15 cellular contexts compared by ENCODE assay signal in the genomic region with DNA sequence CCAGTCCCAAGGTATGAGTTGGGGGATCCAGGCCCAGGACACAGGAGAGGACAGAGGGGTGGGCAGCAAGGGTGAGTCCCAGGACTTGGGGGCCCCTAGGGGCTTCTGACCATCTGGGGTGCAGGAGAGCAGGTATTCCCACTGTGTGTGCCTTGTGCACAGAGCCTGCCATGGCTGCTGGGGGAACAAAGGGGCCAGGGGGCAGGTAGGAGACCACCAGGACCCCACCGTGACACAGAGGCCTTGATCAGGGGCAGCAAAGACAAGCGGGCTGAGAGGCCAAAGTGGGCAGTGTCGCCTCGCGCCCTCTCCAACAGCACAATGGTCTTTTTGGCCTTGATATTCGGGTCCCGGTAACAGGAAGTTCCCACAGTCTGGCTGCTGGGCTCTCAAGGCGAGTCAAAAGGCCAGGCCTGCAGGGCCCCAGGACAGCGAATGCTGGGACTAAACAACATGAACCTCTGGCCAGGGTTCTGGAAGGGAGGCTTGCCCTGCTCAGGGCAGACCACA. TPM values are rescaled to one million over a fixed set of nuclear protein-coding genes. Genes with fewer than 3 reads are reported as not detected.
DNase-seq lines count a peak whose midpoint lies in the region; ATAC-seq and TF ChIP-seq lines count a peak whose summit lies in the region.
"Had no signal": no experiment of that assay in that cellular context is flagged by ENCODE, and none has a peak within 500 bp of the region (broad histone marks: within the 10 kb centered on the region; RNA-seq: fewer than 3 reads in every experiment).

No MANE protein-coding gene starts in this region.

- H3K4me1 ChIP-seq in BLaER1 treated with 17β-estradiol and CSF1 and Interleukin-3, amounts not matched to agents 10 nM and 100 nM, result peaks cover 83 to 100% (median 99%) of the 10 kb centered on the region in 10 experiments
- H3K4me1 ChIP-seq in DND-41 (ENCODE audit: insufficient read depth, low read length) (peaks cover 90% of the 10 kb centered on the region), neuronal stem cell (ENCODE audit: control insufficient read depth in 2 of 2, insufficient read depth in 1 of 2, low read depth in 1 of 2, low read length in 2 of 2) (peaks cover 7 to 16% of the 10 kb centered on the region in 2 donors)

- H3K4ac ChIP-seq in neuronal stem cell (ENCODE audit: low read length), result peak overlapping the region; percentile 11

- no peaks in the 10 kb centered on the region; a peak in 2 of 22 replicates for H4K20me1 ChIP-seq in BLaER1 treated with 17β-estradiol and CSF1 and Interleukin-3, amounts not matched to agents 10 nM and 100 nM
- no peaks in the 10 kb centered on the region for H4K20me1 ChIP-seq in DND-41 (ENCODE audit: insufficient read depth, low read length)

- peak overlapping the region in 4 of 11 experiments; percentile 56 to 68 (median 62); a peak in 8 of 22 replicates for H3K9ac ChIP-seq in BLaER1 treated with 17β-estradiol and CSF1 and Interleukin-3, amounts not matched to agents 10 nM and 100 nM
- peak overlapping the region; percentile 86 for H3K9ac ChIP-seq in DND-41 (ENCODE audit: low read depth, low read length)
- peak overlapping the region; percentile 3 for H3K9ac ChIP-seq in neuronal stem cell (ENCODE audit: low read depth, low read length, poor library complexity)

- peaks cover 0 to 37% (median 0%) of the 10 kb centered on the region in 11 experiments; a peak in 6 of 22 replicates for H3K27me3 ChIP-seq in BLaER1 treated with 17β-estradiol and CSF1 and Interleukin-3, amounts not matched to agents 10 nM and 100 nM
- H3K27me3 ChIP-seq in DND-41 (ENCODE audit: insufficient read depth, low read length, poor library complexity) (no peaks in the 10 kb centered on the region), neuronal stem cell (ENCODE audit: control insufficient read depth in 3 of 3, insufficient read depth in 3 of 3, low read depth in 1 of 3, low read length in 3 of 3) (no peaks in the 10 kb centered on the region)

- H3K27ac Mint-ChIP-seq in chondrocyte (ENCODE audit: unreplicated experiment), result peak overlapping the region; percentile 32
- H3K27ac Mint-ChIP-seq in T-cell, result peak overlapping the region in 1 of 2 donors; percentile 71

- peak overlapping the region; percentile 73 for H2BK12ac ChIP-seq in neuronal stem cell (ENCODE audit: low read length)

- H3K14ac ChIP-seq in neuronal stem cell (ENCODE audit: low read length), result no peak overlapping the region

- H3K36me3 ChIP-seq in BLaER1 treated with 17β-estradiol and CSF1 and Interleukin-3, amounts not matched to agents 10 nM and 100 nM, result no peaks in the 10 kb centered on the region
- H3K36me3 ChIP-seq in DND-41 (ENCODE audit: insufficient read depth, low read length), result peaks cover 76% of the 10 kb centered on the region
- no peaks in the 10 kb centered on the region for H3K36me3 ChIP-seq in neuronal stem cell (replicated peaks in 1 of 2; ENCODE audit: control insufficient read depth in 2 of 2, insufficient read depth in 2 of 2, low read length in 2 of 2)

- no peak for ATAC-seq in DND-41 (ENCODE audit: insufficient read depth, low read depth)
- no peak for ATAC-seq in HG02642 (IDR thresholded peaks at IDR 0.05; ENCODE audit: poor library complexity, unreplicated experiment)
- no peak for ATAC-seq in T-cell (replicated peaks in 1 of 4)

- H3K9me3 Mint-ChIP-seq in chondrocyte (ENCODE audit: low read depth), result no peaks in the 10 kb centered on the region
- no peaks in the 10 kb centered on the region for H3K9me3 Mint-ChIP-seq in T-cell

- CTCF ChIA-PET in T-cell (lab: Charles Lee), result no interaction called here

- no peak overlapping the region; a peak in 1 of 20 replicates for H3K4me3 ChIP-seq in BLaER1 treated with 17β-estradiol and CSF1 and Interleukin-3, amounts not matched to agents 10 nM and 100 nM
- H3K4me3 ChIP-seq in DND-41 (ENCODE audit: low read depth in 1 of 2, low read length in 2 of 2) (no peak overlapping the region), neuronal stem cell (ENCODE audit: low read length in 2 of 2) (no peak overlapping the region)
- H3K4me3 ChIP-seq: GM12878 had no signal

- no peaks in the 10 kb centered on the region for H3K79me1 ChIP-seq in neuronal stem cell (ENCODE audit: low read depth, low read length)

- POLR2A ChIA-PET in T-cell (lab: Charles Lee), result no interaction called here

- H3K4me1 Mint-ChIP-seq in chondrocyte (ENCODE audit: low read depth), result peaks cover 34% of the 10 kb centered on the region
- peaks cover 28 to 61% (median 35%) of the 10 kb centered on the region in 3 donors for H3K4me1 Mint-ChIP-seq in T-cell

- TF ChIP-seq CTCF in DND-41 (IDR thresholded peaks at IDR 0.05; ENCODE audit: borderline replicate concordance, extremely low read depth, low read length, poor library complexity, severe bottlenecking) (no peak), chondrocyte (IDR thresholded peaks at IDR 0.05) (no peak)

- H3K9me3 ChIP-seq in BLaER1 treated with 17β-estradiol and CSF1 and Interleukin-3, amounts not matched to agents 10 nM and 100 nM (replicated peaks in 1 of 11), result no peaks in the 10 kb centered on the region
- H3K9me3 ChIP-seq in DND-41 (ENCODE audit: insufficient read depth, low read length, severe bottlenecking), result no peaks in the 10 kb centered on the region
- H3K9me3 ChIP-seq in neuronal stem cell (replicated peaks in 1 of 2; ENCODE audit: control insufficient read depth in 2 of 2, insufficient read depth in 1 of 2, low read depth in 1 of 2, low read length in 2 of 2), result no peaks in the 10 kb centered on the region

- H2BK5ac ChIP-seq in neuronal stem cell (ENCODE audit: low read length), result peak overlapping the region; percentile 66

- H3K27me3 Mint-ChIP-seq in chondrocyte (ENCODE audit: low read depth) (no peaks in the 10 kb centered on the region), T-cell (no peaks in the 10 kb centered on the region)

- H2BK15ac ChIP-seq in neuronal stem cell (ENCODE audit: low read length), result peak overlapping the region; percentile 17

- H3K36me3 Mint-ChIP-seq in chondrocyte (ENCODE audit: low read depth) (no peaks in the 10 kb centered on the region), T-cell (no peaks in the 10 kb centered on the region)

- peak overlapping the region in 5 of 11 experiments; percentile 1 to 99 (median 98); a peak in 9 of 22 replicates for H3K27ac ChIP-seq in BLaER1 treated with 17β-estradiol and CSF1 and Interleukin-3, amounts not matched to agents 10 nM and 100 nM
- H3K27ac ChIP-seq in DND-41 (ENCODE audit: low read length), result peak overlapping the region; percentile 97
- H3K27ac ChIP-seq in neuronal stem cell (replicated peaks; ENCODE audit: low read length), result no peak overlapping the region

- DNase-seq in DND-41, result no peak
- DNase-seq in chondrocyte (ENCODE audit: low spot score), result no peak
- DNase-seq in neuronal stem cell (ENCODE audit: low spot score), result no peak
- no peak for DNase-seq in NCI-H69 (lab: John Stamatoyannopoulos, UW)
- DNase-seq in NCI-H748 treated with DMSO at 0.1 percent for 48 hours (lab: John Stamatoyannopoulos, UW), result no peak
- DNase-seq in T-cell, result no peak
- DNase-seq: activated T-cell treated with anti-CD3 and anti-CD28 coated beads, Interleukin-2, amount 50 U/mL, for 1 hour; cortex of kidney; NCI-H187; NCI-H526 treated with DMSO at 0.1 percent for 48 hours; stimulated activated CD4-positive, alpha-beta T cell treated with anti-CD3 and anti-CD28 coated beads, Interleukin-15, amount 100 ng/mL, for 24 hours had no signal

- peak overlapping the region; percentile 53 for H4K91ac ChIP-seq in neuronal stem cell (ENCODE audit: low read depth, low read length, poor library complexity)

- peak overlapping the region; percentile 75 to 100 (median 97) for H3K4me2 ChIP-seq in BLaER1 treated with 17β-estradiol and CSF1 and Interleukin-3, amounts not matched to agents 10 nM and 100 nM
- H3K4me2 ChIP-seq in DND-41 (ENCODE audit: insufficient read depth, low read length), result no peak overlapping the region
- no peak overlapping the region for H3K4me2 ChIP-seq in neuronal stem cell (ENCODE audit: insufficient read depth, low read length, poor library complexity, severe bottlenecking)

- no CpG with 5 or more reads among the region's 9 CpGs for WGBS in neuronal stem cell (ENCODE audit: extremely low coverage in 2 of 2, insufficient read length in 2 of 2, insufficient replicate concordance in 1 of 2), 2 donors

- H2AK5ac ChIP-seq in neuronal stem cell (ENCODE audit: low read depth, low read length), result peak overlapping the region; percentile 81

- peak overlapping the region; percentile 84 for H3K18ac ChIP-seq in neuronal stem cell (ENCODE audit: low read length)

- H2AFZ ChIP-seq in DND-41 (ENCODE audit: low read depth, low read length) (no peak overlapping the region), neuronal stem cell (ENCODE audit: low read length) (peak overlapping the region; percentile 66)

- H4K8ac ChIP-seq in neuronal stem cell (ENCODE audit: low read depth, low read length), result no peak overlapping the region

- H3K4me3 Mint-ChIP-seq in chondrocyte (ENCODE audit: unreplicated experiment) (no peak overlapping the region), T-cell (peak overlapping the region in 1 of 3 donors; percentile 53)

- H2BK120ac ChIP-seq in neuronal stem cell (ENCODE audit: low read depth, low read length), result no peak overlapping the region

- peaks cover 25% of the 10 kb centered on the region for H3K79me2 ChIP-seq in DND-41 (ENCODE audit: insufficient read depth, low read length)

- peak overlapping the region; percentile 73 for H3K23ac ChIP-seq in neuronal stem cell (ENCODE audit: low read depth, low read length, poor library complexity)

RNA-seq across cellular contexts. Expression of a gene that starts 12.3 kb away (rescaled TPM):
- total RNA-seq in chondrocyte (not detected in 3 replicates), T-cell (not detected)
- polyA plus RNA-seq in neuronal stem cell (2013, experiment 1 of 2), result 0.06 TPM
- polyA plus RNA-seq in neuronal stem cell (2013, experiment 2 of 2), result 0.04 TPM
- total RNA-seq: GM12878 had no signal
- polyA plus RNA-seq: BJ, GM12878 had no signal

RNA-seq across cellular contexts. Expression of a gene that starts 41.7 kb away (rescaled TPM):
- total RNA-seq in chondrocyte (75.3 to 173 TPM (median 171 TPM) in 3 replicates), T-cell (10 to 100 TPM in 3 of 5 donors, 1 to 10 TPM in 2; 8.4 to 14.8 (median 10.3) TPM)
- 2.1 TPM for polyA plus RNA-seq in neuronal stem cell (2013, experiment 1 of 2)
- 1.6 TPM for polyA plus RNA-seq in neuronal stem cell (2013, experiment 2 of 2)

Comparison
In these comparisons a context has a peak if more than half of its experiments do, and no peak if none do; other contexts are left out.
1. H3K4me2 ChIP-seq: peak in BLaER1 treated with 17β-estradiol and CSF1 and Interleukin-3, amounts not matched to agents 10 nM and 100 nM (11 of 11); none in DND-41 (single experiment) and neuronal stem cell (single experiment).